18 cellular contexts compared by ENCODE assay signal in the genomic region with DNA sequence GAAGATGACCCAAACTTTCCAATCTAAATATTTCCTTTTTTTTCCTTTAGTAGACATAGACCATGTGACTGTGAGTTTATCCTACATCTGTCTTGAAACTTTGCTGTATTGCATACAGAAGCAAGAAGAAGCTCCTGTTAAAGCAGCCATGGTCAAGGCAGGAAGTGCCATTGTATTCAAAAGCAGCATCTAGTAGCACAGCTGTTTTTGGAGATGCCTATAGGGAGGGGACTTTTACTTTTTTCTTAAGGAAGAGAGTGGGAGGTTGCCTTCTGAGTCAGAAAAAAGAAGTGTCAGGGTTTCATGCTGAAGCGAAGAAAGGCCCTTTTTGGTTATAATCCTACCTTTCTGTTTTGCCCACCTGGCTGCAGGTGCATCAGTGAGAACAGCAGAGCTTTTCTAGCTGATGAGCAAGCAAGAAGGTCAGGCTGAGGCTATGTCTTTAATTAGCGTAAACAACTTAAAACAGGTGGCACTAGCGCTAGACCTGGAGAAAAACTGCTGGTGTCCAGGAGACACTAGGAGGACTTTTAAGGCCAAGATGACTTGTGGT.
DNase-seq lines count a peak whose midpoint lies in the region; ATAC-seq, FAIRE-seq and TF ChIP-seq lines count a peak whose summit lies in the region.
"Had no signal": no experiment of that assay in that cellular context is flagged by ENCODE, and none has a peak within 500 bp of the region (broad histone marks: within the 10 kb centered on the region; RNA-seq: fewer than 3 reads in every experiment).

No MANE protein-coding gene starts in this region.

- TF ChIP-seq CTCF in VCaP (conservative IDR thresholded peaks at IDR 0.05), result no peak

- TF ChIP-seq POLR2A in GM12892 (IDR thresholded peaks at IDR 0.05; ENCODE audit: low read depth, low read length), result no peak
- TF ChIP-seq POLR2A in GM12891 (IDR thresholded peaks at IDR 0.05; ENCODE audit: low read depth, low read length), result no peak

- no peak for DNase-seq in GM12892 (ENCODE audit: insufficient read length)
- peak; percentile 12 for DNase-seq in NCI-H146 treated with DMSO at 0.1 percent for 48 hours (lab: John Stamatoyannopoulos, UW; ENCODE audit: unreplicated experiment)
- DNase-seq in NCI-H128 (lab: John Stamatoyannopoulos, UW; ENCODE audit: unreplicated experiment), result no peak
- DNase-seq in GM12891 (ENCODE audit: insufficient read length, low spot score), result no peak
- DNase-seq: C1 segment of cervical spinal cord; Calu3; CD4-positive, alpha-beta memory T cell; COR-L47; DMS53; DMS79 treated with DMSO at 0.1 percent for 48 hours; GF-D8; H9 had no signal

- ATAC-seq in GM18868 (IDR thresholded peaks at IDR 0.05; ENCODE audit: unreplicated experiment) (peak; percentile 63), HG03469 (IDR thresholded peaks at IDR 0.05; ENCODE audit: unreplicated experiment) (no peak), HG02840 (IDR thresholded peaks at IDR 0.05; ENCODE audit: low FRiP score, unreplicated experiment) (no peak)
- ATAC-seq: GM23338, HCT116 had no signal

- FAIRE-seq in GM12892 (lab: Jason Lieb, UNC), result peak; percentile 33
- FAIRE-seq in GM12891 (lab: Jason Lieb, UNC), result no peak

- peak overlapping the region; percentile 29 for H3K27ac ChIP-seq in VCaP

TF ChIP-seq in GM12891, 5 proteins besides CTCF, POLR2A, EP300 and RAD21:
- TF ChIP-seq POU2F2 (IDR thresholded peaks at IDR 0.05; ENCODE audit: low read depth, low read length) (no peak), SPI1 (IDR thresholded peaks at IDR 0.05; ENCODE audit: low read depth, low read length) (no peak), PAX5 (IDR thresholded peaks at IDR 0.05; ENCODE audit: insufficient read depth, low read length, severe bottlenecking) (no peak), POLR2AphosphoS5 (IDR thresholded peaks at IDR 0.05; ENCODE audit: low read depth, low read length) (no peak), TAF1 (IDR thresholded peaks at IDR 0.05; ENCODE audit: low read depth, low read length) (no peak)
